8 cellular contexts compared by ENCODE assay signal in genomic region chr9:124197177-124198095, GRCh38.
DNase-seq lines count a peak whose midpoint lies in the region; ATAC-seq, FAIRE-seq and TF ChIP-seq lines count a peak whose summit lies in the region.

No MANE protein-coding gene starts in this region.

- no peak overlapping the region for H3K4me3 Mint-ChIP-seq in nephron progenitor cell

- peaks cover 33% of the 10 kb centered on the region for H3K9me3 Mint-ChIP-seq in nephron progenitor cell

- peak; percentile 35 for ATAC-seq in GM21737 (IDR thresholded peaks at IDR 0.05; ENCODE audit: unreplicated experiment)

- peaks cover 12% of the 10 kb centered on the region for H3K4me1 Mint-ChIP-seq in nephron progenitor cell

- DNase-seq in GM18507 (ENCODE audit: extremely low spot score, insufficient read length, low read depth) (peak; percentile 47), NAMALWA (ENCODE audit: low spot score) (peak; percentile 86), islet precursor cell (peak; percentile 36), nephron progenitor cell (no peak), NCI-H82 treated with DMSO at 0.1 percent for 48 hours (lab: John Stamatoyannopoulos, UW; ENCODE audit: unreplicated experiment) (no peak), LoVo (ENCODE audit: low spot score) (no peak), hippocampal formation (lab: John Stamatoyannopoulos, UW) (no peak)

- FAIRE-seq in GM18507 (lab: Jason Lieb, UNC) = peak; percentile 96

- H3K27ac Mint-ChIP-seq in nephron progenitor cell = no peak overlapping the region

- peaks cover 4% of the 10 kb centered on the region for H3K36me3 Mint-ChIP-seq in nephron progenitor cell (ENCODE audit: low read depth)

- no peak for TF ChIP-seq CTCF in nephron progenitor cell (IDR thresholded peaks at IDR 0.05)

- H3K27me3 Mint-ChIP-seq in nephron progenitor cell (ENCODE audit: low read depth, poor library complexity) = peaks cover 26% of the 10 kb centered on the region

Comparison
In these comparisons a context has a peak if more than half of its experiments do, and no peak if none do; other contexts are left out.
1. DNase-seq: peak in GM18507 (single experiment), NAMALWA (single experiment) and islet precursor cell (single experiment); none in nephron progenitor cell (single experiment), NCI-H82 treated with DMSO at 0.1 percent for 48 hours (single experiment), LoVo (single experiment) and hippocampal formation (0 of 2).